18 cellular contexts compared by ENCODE assay signal in the genomic region with DNA sequence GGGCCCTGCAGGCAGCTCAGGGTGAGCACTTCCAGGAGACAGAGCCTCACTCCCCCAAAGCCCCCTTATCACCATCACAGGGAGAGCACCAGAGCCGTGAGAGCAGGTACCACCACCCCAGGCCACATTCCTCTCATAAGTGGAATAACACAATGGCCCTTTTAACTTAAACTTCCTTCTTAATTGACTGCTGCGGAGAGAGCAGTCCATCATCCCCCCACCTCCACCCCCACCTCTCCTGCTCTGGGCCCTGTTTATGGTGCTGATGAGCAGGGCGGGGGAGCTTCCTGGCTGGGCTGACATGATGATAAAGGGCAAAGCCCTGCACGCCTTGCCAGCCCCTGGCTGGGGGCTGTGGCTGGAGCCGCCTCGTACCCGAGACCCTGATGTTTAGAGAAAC.
DNase-seq lines count a peak whose midpoint lies in the region; ATAC-seq, FAIRE-seq and TF ChIP-seq lines count a peak whose summit lies in the region.
"Had no signal": no experiment of that assay in that cellular context is flagged by ENCODE, and none has a peak within 500 bp of the region (broad histone marks: within the 10 kb centered on the region; RNA-seq: fewer than 3 reads in every experiment).

No MANE protein-coding gene starts in this region.

- H2BK15ac ChIP-seq in H1 (ENCODE audit: low read length) (peak overlapping the region; percentile 65; the same call in 1 of the 2 replicates), mesenchymal stem cell (ENCODE audit: low read depth, poor library complexity, severe bottlenecking) (no peak overlapping the region)

- no peak for TF ChIP-seq RAD21 in H1 (IDR thresholded peaks at IDR 0.05 in 1 of 2, conservative IDR thresholded peaks at IDR 0.05 in 1 of 2; ENCODE audit: low read depth in 2 of 2, low read length in 2 of 2)

- TF ChIP-seq CTCF in H1 (IDR thresholded peaks at IDR 0.05; ENCODE audit: control extremely low read depth in 1 of 3, insufficient read depth in 1 of 3, low read depth in 1 of 3, low read length in 3 of 3) = no peak
- TF ChIP-seq CTCF in type B pancreatic cell (conservative IDR thresholded peaks at IDR 0.05) = no peak
- TF ChIP-seq CTCF in ascending aorta (IDR thresholded peaks at IDR 0.05) = no peak

- H3K4ac ChIP-seq in H1 (replicated peaks; ENCODE audit: insufficient read length, low read depth, low read length) (no peak overlapping the region), mesenchymal stem cell (ENCODE audit: low read depth in 1 of 2, low read length in 2 of 2) (no peak overlapping the region)

- H3K36me3 Mint-ChIP-seq in type B pancreatic cell = no peaks in the 10 kb centered on the region
- H3K36me3 Mint-ChIP-seq: CD14-positive monocyte had no signal

- H4K91ac ChIP-seq in H1 (replicated peaks; ENCODE audit: insufficient read length, low read length) (peak overlapping the region; percentile 75), mesenchymal stem cell (ENCODE audit: low read length) (no peak overlapping the region)

- H3K27me3 ChIP-seq in H7 (ENCODE audit: control insufficient read depth, insufficient read depth, low read length) (no peaks in the 10 kb centered on the region), H1 (replicated peaks in 1 of 4; ENCODE audit: control insufficient read depth in 3 of 4, extremely low read depth in 1 of 4, insufficient read depth in 3 of 4, low read length in 3 of 4) (peaks cover 0 to 3% (median 0%) of the 10 kb centered on the region in 4 experiments; a peak in 1 of 7 replicates), mesenchymal stem cell (ENCODE audit: control insufficient read depth in 1 of 2, insufficient read depth in 1 of 2, low read length in 2 of 2) (peaks cover 0 to 8% of the 10 kb centered on the region in 2 experiments), ascending aorta (no peaks in the 10 kb centered on the region)
- H3K27me3 ChIP-seq: MG63 had no signal

- CTCF ChIA-PET in H1 (lab: Charles Lee; ENCODE audit: partially characterized antibody) = interaction anchor here (1.1 to 4.9 kb wide), 8 partner anchors 10 to 131 kb away, joined by 3 to 38 read pairs (median 6); no protein-coding TSS in a partner anchor

- no peaks in the 10 kb centered on the region for H4K20me1 ChIP-seq in H1 (replicated peaks in 1 of 2; ENCODE audit: control insufficient read depth in 1 of 2, insufficient read depth in 2 of 2, low read length in 2 of 2)

- no peak overlapping the region for H3K14ac ChIP-seq in H1 (ENCODE audit: insufficient read length)
- peak overlapping the region in 1 of 2 experiments; percentile 15 for H3K14ac ChIP-seq in mesenchymal stem cell (ENCODE audit: low read length in 2 of 2)

- no peaks in the 10 kb centered on the region for H3K23me2 ChIP-seq in H1 (ENCODE audit: low read depth, low read length)

- H2BK20ac ChIP-seq in H1 (ENCODE audit: low read length) = peak overlapping the region; percentile 98; the same call in 1 of the 2 replicates

- H2BK5ac ChIP-seq in H1 (ENCODE audit: low read depth, low read length) (peak overlapping the region; percentile 47; the same call in 1 of the 2 replicates), mesenchymal stem cell (ENCODE audit: low read depth, low read length, poor library complexity, severe bottlenecking) (no peak overlapping the region)

- no peak for TF ChIP-seq POLR2A in H1 (IDR thresholded peaks at IDR 0.05; ENCODE audit: control extremely low read depth in 1 of 2, low read depth in 2 of 2, low read length in 2 of 2)

- H3K23ac ChIP-seq in H1 (ENCODE audit: insufficient read length) (no peak overlapping the region), mesenchymal stem cell (ENCODE audit: low read length in 2 of 2) (no peak overlapping the region)

- H3K27ac ChIP-seq in H1 (ENCODE audit: low read depth, low read length) (no peak overlapping the region), mesenchymal stem cell (ENCODE audit: low read length, poor library complexity, severe bottlenecking) (no peak overlapping the region), ascending aorta (no peak overlapping the region)
- H3K27ac ChIP-seq: A549 had no signal

- no peak overlapping the region for H4K5ac ChIP-seq in H1 (ENCODE audit: insufficient read length, low read depth, low read length)

- no peaks in the 10 kb centered on the region for H3K9me3 Mint-ChIP-seq in type B pancreatic cell

- H3K18ac ChIP-seq in H1 (ENCODE audit: extremely low read depth, low read length) (peak overlapping the region; percentile 64), mesenchymal stem cell (ENCODE audit: low read depth in 1 of 2, low read length in 2 of 2) (no peak overlapping the region)

- H3K56ac ChIP-seq in H1 (replicated peaks; ENCODE audit: insufficient read length, low read depth, low read length) = no peak overlapping the region

- no peak overlapping the region for H3K4me3 ChIP-seq in H7 (ENCODE audit: insufficient read depth, low read depth, low read length)
- no peak overlapping the region for H3K4me3 ChIP-seq in H1 (ENCODE audit: extremely low read depth in 1 of 4, insufficient read depth in 2 of 4, low read depth in 3 of 4, low read length in 4 of 4)
- H3K4me3 ChIP-seq in mesenchymal stem cell (ENCODE audit: insufficient read depth in 1 of 2, low read depth in 1 of 2, low read length in 2 of 2) = no peak overlapping the region
- no peak overlapping the region for H3K4me3 ChIP-seq in ascending aorta
- H3K4me3 ChIP-seq: A549, K562, MG63 had no signal

- H2AK5ac ChIP-seq in H1 (ENCODE audit: low read depth, low read length) = 0 out of 2 replicates have a peak overlapping the region, but pooled peaks have one; percentile 60
- no peak overlapping the region for H2AK5ac ChIP-seq in mesenchymal stem cell (ENCODE audit: low read length, severe bottlenecking)

- ATAC-seq in GM19452 (IDR thresholded peaks at IDR 0.05; ENCODE audit: unreplicated experiment) (no peak), GM18517 (IDR thresholded peaks at IDR 0.05; ENCODE audit: unreplicated experiment) (no peak)
- ATAC-seq: A549, K562 had no signal

- intact Hi-C loops in ascending aorta (cut with DNase I) = no loop called here

- no peaks in the 10 kb centered on the region for H3K79me1 ChIP-seq in H1 (ENCODE audit: low read depth, low read length)
- H3K79me1 ChIP-seq in mesenchymal stem cell (replicated peaks; ENCODE audit: low read length, poor library complexity, severe bottlenecking) = no peaks in the 10 kb centered on the region

- no peak for FAIRE-seq in H1 (lab: Jason Lieb, UNC)
- FAIRE-seq: A549 had no signal

- H2AFZ ChIP-seq in H1 (ENCODE audit: low read length) = no peak overlapping the region
- H2AFZ ChIP-seq in mesenchymal stem cell (ENCODE audit: low read depth, low read length) = no peak overlapping the region

- H3K9me3 ChIP-seq in H1 (ENCODE audit: insufficient read depth in 2 of 2, low read depth in 1 of 2, low read length in 1 of 2) (no peaks in the 10 kb centered on the region), mesenchymal stem cell (ENCODE audit: control insufficient read depth, low read length) (no peaks in the 10 kb centered on the region), ascending aorta (no peaks in the 10 kb centered on the region)
- H3K9me3 ChIP-seq: A549, MG63 had no signal

- POLR2A ChIA-PET in H1 (lab: Charles Lee; ENCODE audit: partially characterized antibody) = interaction anchor here (0.6 to 3.5 kb wide), 3 partner anchors 11 to 143 kb away, joined by 3 to 9 read pairs (median 4); no protein-coding TSS in a partner anchor

- DNase-seq in H7 = peak; percentile 65
- no peak for DNase-seq in H1 (ENCODE audit: low read depth in 1 of 2, low spot score in 2 of 2)
- no peak for DNase-seq in mesenchymal stem cell
- DNase-seq in type B pancreatic cell (ENCODE audit: extremely low spot score, unreplicated experiment) = no peak
- no peak for DNase-seq in ascending aorta (ENCODE audit: low spot score in 2 of 2)
- DNase-seq: EL, MG63, NCI-H1417, NCI-H1694 treated with DMSO at 0.1 percent for 48 hours, NCI-H446, NCI-H526, Right ventricle myocardium superior had no signal

- H3K4me2 ChIP-seq in H1 (ENCODE audit: insufficient read depth in 1 of 2, low read depth in 2 of 2, low read length in 2 of 2) = no peak overlapping the region
- H3K4me2 ChIP-seq in mesenchymal stem cell (ENCODE audit: low read length, poor library complexity, severe bottlenecking) = no peak overlapping the region
- H3K4me2 ChIP-seq: A549 had no signal

- peak overlapping the region; percentile 13 for H3K27ac Mint-ChIP-seq in type B pancreatic cell
- H3K27ac Mint-ChIP-seq: B cell, CD14-positive monocyte had no signal

- 81% methylated on average over 6 of the region's 7 CpGs; no CpG with 5 or more reads in 1 of the 2 experiments for WGBS in H1 (ENCODE audit: extremely low coverage in 1 of 2, insufficient coverage in 1 of 2, insufficient read length in 1 of 2, insufficient replicate concordance in 2 of 2, low coverage in 1 of 2, low lambda C conversion rate in 2 of 2, missing lambda C conversion rate in 1 of 2), 2 experiments
- WGBS in mesenchymal stem cell = 15% methylated on average over 7 of the region's 7 CpGs

- no peak for TF ChIP-seq EP300 in H1 (IDR thresholded peaks at IDR 0.05; ENCODE audit: borderline replicate concordance in 1 of 2, low read depth in 2 of 2, low read length in 2 of 2)

- H3K79me2 ChIP-seq in H1 (ENCODE audit: control insufficient read depth in 1 of 2, insufficient read depth in 2 of 2, low read length in 2 of 2) = no peaks in the 10 kb centered on the region

- H3K27me3 Mint-ChIP-seq in type B pancreatic cell = peaks cover 5% of the 10 kb centered on the region

- peaks cover 38% of the 10 kb centered on the region for H3K4me1 Mint-ChIP-seq in type B pancreatic cell (ENCODE audit: unreplicated experiment)
- H3K4me1 Mint-ChIP-seq: B cell, CD14-positive monocyte had no signal

- H2BK120ac ChIP-seq in H1 (replicated peaks; ENCODE audit: low read depth, low read length) (no peak overlapping the region), mesenchymal stem cell (ENCODE audit: low read depth, low read length) (no peak overlapping the region)

- H3K9ac ChIP-seq in H1 (replicated peaks in 1 of 4; ENCODE audit: extremely low read depth in 1 of 4, low read depth in 3 of 4, low read length in 3 of 4) (no peak overlapping the region), mesenchymal stem cell (ENCODE audit: low read length) (no peak overlapping the region)

- H2BK12ac ChIP-seq in H1 (ENCODE audit: low read depth, low read length) = peak overlapping the region; percentile 97; the same call in 1 of the 2 replicates
- no peak overlapping the region for H2BK12ac ChIP-seq in mesenchymal stem cell (ENCODE audit: low read length in 2 of 2)

- H3K36me3 ChIP-seq in H7 (replicated peaks; ENCODE audit: control insufficient read depth, insufficient read depth, low read length) = no peaks in the 10 kb centered on the region
- H3K36me3 ChIP-seq in H1 (ENCODE audit: control insufficient read depth in 2 of 4, insufficient read depth in 4 of 4, low read length in 3 of 4) = no peaks in the 10 kb centered on the region
- no peaks in the 10 kb centered on the region for H3K36me3 ChIP-seq in mesenchymal stem cell (ENCODE audit: control insufficient read depth in 1 of 2, insufficient read depth in 2 of 2, low read depth in 1 of 2, low read length in 2 of 2)
- no peaks in the 10 kb centered on the region for H3K36me3 ChIP-seq in ascending aorta
- H3K36me3 ChIP-seq: MG63 had no signal

- H3K4me1 ChIP-seq in H1 (replicated peaks in 1 of 4; ENCODE audit: control insufficient read depth in 3 of 4, insufficient read depth in 4 of 4, low read length in 3 of 4) = peaks cover 0 to 15% (median 5%) of the 10 kb centered on the region in 4 experiments; a peak in 3 of 7 replicates
- H3K4me1 ChIP-seq in mesenchymal stem cell (ENCODE audit: control insufficient read depth, insufficient read depth, low read depth, low read length) = peaks cover 8% of the 10 kb centered on the region
- H3K4me1 ChIP-seq in ascending aorta = no peaks in the 10 kb centered on the region

- H4K8ac ChIP-seq in H1 (ENCODE audit: extremely low read depth, insufficient read depth, low read length) (no peak overlapping the region; the same call in 1 of the 2 replicates), mesenchymal stem cell (ENCODE audit: low read length) (peak overlapping the region; percentile 40)

- no peak overlapping the region for H3K4me3 Mint-ChIP-seq in type B pancreatic cell
- H3K4me3 Mint-ChIP-seq: B cell, CD14-positive monocyte had no signal
